5 cellular contexts compared by ENCODE assay signal in genomic region chr11:76568621-76569020, GRCh38.
"Had no signal": no experiment of that assay in that cellular context is flagged by ENCODE, and none has a peak within 500 bp of the region (broad histone marks: within the 10 kb centered on the region; RNA-seq: fewer than 3 reads in every experiment).

No MANE protein-coding gene starts in this region.

- ATAC-seq: GM23338, HepG2 had no signal

- H3K27ac Mint-ChIP-seq: GM23338, H9, IgD-negative memory B cell had no signal

- H3K36me3 Mint-ChIP-seq: IgD-negative memory B cell had no signal

- DNase-seq: H9, HCEC 1CT had no signal

- H3K4me1 Mint-ChIP-seq: GM23338, H9 had no signal

- H3K9me3 Mint-ChIP-seq: GM23338 had no signal

- H3K4me3 Mint-ChIP-seq: GM23338, H9 had no signal
